1 cellular context compared by ENCODE assay signal in the genomic region with DNA sequence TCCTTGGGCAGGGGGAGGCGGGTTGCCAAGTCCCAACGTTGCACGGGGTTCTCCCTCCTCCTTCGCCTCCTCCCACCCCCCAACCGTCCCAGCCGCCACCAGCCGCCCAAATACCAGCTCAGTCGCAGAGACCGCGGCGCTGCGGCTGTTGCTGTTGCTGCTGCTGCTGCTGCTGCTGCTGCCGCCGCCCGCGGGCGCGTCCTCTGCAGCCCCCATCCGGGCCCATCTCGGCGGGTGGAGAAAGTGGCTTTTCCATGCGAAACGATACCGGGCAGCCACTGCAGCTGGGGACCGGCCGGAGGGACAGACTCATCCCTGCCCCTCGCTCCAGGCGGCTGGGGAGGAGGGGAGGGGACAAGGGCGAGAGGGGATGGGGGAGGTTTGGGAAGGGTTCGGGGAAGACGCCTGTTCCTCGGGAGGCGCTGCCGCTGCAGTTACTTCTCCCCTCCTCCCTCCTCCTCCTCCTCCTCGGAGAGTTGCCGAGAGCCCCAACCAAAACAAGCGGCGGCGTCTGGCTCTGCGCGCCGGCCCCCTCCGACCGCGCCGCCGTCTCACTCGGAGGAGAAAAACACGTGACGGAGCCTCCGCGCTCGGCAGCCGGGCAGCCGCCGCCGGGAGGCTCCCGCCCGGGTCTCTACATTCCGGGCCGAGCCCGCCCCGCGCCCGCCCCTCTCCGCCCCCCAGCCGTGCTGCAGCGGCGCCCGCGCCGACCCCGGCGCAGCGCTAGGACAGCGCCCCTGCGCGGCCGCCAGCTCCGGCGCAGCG.
A peak's percentile ranks its signal among the peaks of the same experiment; 100 is the strongest.
TF ChIP-seq lines count a peak whose summit lies in the region.

A gene with protein sequence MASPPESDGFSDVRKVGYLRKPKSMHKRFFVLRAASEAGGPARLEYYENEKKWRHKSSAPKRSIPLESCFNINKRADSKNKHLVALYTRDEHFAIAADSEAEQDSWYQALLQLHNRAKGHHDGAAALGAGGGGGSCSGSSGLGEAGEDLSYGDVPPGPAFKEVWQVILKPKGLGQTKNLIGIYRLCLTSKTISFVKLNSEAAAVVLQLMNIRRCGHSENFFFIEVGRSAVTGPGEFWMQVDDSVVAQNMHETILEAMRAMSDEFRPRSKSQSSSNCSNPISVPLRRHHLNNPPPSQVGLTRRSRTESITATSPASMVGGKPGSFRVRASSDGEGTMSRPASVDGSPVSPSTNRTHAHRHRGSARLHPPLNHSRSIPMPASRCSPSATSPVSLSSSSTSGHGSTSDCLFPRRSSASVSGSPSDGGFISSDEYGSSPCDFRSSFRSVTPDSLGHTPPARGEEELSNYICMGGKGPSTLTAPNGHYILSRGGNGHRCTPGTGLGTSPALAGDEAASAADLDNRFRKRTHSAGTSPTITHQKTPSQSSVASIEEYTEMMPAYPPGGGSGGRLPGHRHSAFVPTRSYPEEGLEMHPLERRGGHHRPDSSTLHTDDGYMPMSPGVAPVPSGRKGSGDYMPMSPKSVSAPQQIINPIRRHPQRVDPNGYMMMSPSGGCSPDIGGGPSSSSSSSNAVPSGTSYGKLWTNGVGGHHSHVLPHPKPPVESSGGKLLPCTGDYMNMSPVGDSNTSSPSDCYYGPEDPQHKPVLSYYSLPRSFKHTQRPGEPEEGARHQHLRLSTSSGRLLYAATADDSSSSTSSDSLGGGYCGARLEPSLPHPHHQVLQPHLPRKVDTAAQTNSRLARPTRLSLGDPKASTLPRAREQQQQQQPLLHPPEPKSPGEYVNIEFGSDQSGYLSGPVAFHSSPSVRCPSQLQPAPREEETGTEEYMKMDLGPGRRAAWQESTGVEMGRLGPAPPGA (N-terminal part only) (minus strand): TSS at position 610 of the 765 bp plus-strand sequence. CDS start 1,082 bp downstream, outside the sequence.

TF ChIP-seq in HepG2, 621 proteins besides CTCF, POLR2A, EP300 and RAD21 (continued from another document and continues in another):
- TF ChIP-seq, protein P1, sequence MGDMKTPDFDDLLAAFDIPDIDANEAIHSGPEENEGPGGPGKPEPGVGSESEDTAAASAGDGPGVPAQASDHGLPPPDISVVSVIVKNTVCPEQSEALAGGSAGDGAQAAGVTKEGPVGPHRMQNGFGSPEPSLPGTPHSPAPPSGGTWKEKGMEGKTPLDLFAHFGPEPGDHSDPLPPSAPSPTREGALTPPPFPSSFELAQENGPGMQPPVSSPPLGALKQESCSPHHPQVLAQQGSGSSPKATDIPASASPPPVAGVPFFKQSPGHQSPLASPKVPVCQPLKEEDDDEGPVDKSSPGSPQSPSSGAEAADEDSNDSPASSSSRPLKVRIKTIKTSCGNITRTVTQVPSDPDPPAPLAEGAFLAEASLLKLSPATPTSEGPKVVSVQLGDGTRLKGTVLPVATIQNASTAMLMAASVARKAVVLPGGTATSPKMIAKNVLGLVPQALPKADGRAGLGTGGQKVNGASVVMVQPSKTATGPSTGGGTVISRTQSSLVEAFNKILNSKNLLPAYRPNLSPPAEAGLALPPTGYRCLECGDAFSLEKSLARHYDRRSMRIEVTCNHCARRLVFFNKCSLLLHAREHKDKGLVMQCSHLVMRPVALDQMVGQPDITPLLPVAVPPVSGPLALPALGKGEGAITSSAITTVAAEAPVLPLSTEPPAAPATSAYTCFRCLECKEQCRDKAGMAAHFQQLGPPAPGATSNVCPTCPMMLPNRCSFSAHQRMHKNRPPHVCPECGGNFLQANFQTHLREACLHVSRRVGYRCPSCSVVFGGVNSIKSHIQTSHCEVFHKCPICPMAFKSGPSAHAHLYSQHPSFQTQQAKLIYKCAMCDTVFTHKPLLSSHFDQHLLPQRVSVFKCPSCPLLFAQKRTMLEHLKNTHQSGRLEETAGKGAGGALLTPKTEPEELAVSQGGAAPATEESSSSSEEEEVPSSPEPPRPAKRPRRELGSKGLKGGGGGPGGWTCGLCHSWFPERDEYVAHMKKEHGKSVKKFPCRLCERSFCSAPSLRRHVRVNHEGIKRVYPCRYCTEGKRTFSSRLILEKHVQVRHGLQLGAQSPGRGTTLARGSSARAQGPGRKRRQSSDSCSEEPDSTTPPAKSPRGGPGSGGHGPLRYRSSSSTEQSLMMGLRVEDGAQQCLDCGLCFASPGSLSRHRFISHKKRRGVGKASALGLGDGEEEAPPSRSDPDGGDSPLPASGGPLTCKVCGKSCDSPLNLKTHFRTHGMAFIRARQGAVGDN (CRISPR knock-in tag; IDR thresholded peaks at IDR 0.05), result peak; percentile 85
- TF ChIP-seq BHLHE40 (IDR thresholded peaks at IDR 0.05; ENCODE audit: low read length) (peak; percentile 80), SRY (CRISPR knock-in tag; IDR thresholded peaks at IDR 0.05) (0 out of 2 replicates have a peak, but pooled peaks have one; percentile 37), ZNF629 (CRISPR knock-in tag; conservative IDR thresholded peaks at IDR 0.05) (no peak), EEA1 (CRISPR knock-in tag; IDR thresholded peaks at IDR 0.05; ENCODE audit: borderline replicate concordance) (no peak), HOXD1 (CRISPR knock-in tag; IDR thresholded peaks at IDR 0.05) (0 out of 2 replicates have a peak, but pooled peaks have one; percentile 37), NFE2L1 (CRISPR knock-in tag; IDR thresholded peaks at IDR 0.05; ENCODE audit: borderline replicate concordance) (no peak), ZNF432 (CRISPR knock-in tag; IDR thresholded peaks at IDR 0.05; ENCODE audit: borderline replicate concordance) (no peak), ZNF678 (CRISPR knock-in tag; IDR thresholded peaks at IDR 0.05) (peak; percentile 53; the same call in 1 of the 2 replicates), ZZZ3 (CRISPR knock-in tag; IDR thresholded peaks at IDR 0.05; ENCODE audit: borderline replicate concordance) (no peak), MIER2 (CRISPR knock-in tag; IDR thresholded peaks at IDR 0.05) (no peak), ELF3 (CRISPR knock-in tag; IDR thresholded peaks at IDR 0.05) (no peak), CREB1 (IDR thresholded peaks at IDR 0.05) (no peak), CREB1 (CRISPR knock-in tag; IDR thresholded peaks at IDR 0.05) (no peak), ZSCAN25 (CRISPR knock-in tag; IDR thresholded peaks at IDR 0.05) (peak; percentile 53; the same call in 1 of the 2 replicates), DMAP1 (CRISPR knock-in tag; IDR thresholded peaks at IDR 0.05) (peak; percentile 27; the same call in 1 of the 2 replicates), ZBTB21 (CRISPR knock-in tag; IDR thresholded peaks at IDR 0.05) (no peak)
- TF ChIP-seq, protein P2, sequence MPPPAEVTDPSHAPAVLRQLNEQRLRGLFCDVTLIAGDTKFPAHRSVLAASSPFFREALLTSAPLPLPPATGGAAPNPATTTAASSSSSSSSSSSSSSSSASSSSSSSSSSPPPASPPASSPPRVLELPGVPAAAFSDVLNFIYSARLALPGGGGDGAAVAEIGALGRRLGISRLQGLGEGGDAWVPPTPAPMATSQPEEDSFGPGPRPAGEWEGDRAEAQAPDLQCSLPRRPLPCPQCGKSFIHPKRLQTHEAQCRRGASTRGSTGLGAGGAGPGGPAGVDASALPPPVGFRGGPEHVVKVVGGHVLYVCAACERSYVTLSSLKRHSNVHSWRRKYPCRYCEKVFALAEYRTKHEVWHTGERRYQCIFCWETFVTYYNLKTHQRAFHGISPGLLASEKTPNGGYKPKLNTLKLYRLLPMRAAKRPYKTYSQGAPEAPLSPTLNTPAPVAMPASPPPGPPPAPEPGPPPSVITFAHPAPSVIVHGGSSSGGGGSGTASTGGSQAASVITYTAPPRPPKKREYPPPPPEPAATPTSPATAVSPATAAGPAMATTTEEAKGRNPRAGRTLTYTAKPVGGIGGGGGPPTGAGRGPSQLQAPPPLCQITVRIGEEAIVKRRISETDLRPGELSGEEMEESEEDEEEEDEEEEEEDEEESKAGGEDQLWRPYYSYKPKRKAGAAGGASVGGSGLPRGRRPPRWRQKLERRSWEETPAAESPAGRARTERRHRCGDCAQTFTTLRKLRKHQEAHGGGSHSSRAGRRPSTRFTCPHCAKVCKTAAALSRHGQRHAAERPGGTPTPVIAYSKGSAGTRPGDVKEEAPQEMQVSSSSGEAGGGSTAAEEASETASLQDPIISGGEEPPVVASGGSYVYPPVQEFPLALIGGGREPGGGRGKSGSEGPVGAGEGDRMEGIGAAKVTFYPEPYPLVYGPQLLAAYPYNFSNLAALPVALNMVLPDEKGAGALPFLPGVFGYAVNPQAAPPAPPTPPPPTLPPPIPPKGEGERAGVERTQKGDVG (CRISPR knock-in tag; IDR thresholded peaks at IDR 0.05; ENCODE audit: borderline replicate concordance), result peak; percentile 64; the same call in 1 of the 2 replicates
- TF ChIP-seq, protein P3, sequence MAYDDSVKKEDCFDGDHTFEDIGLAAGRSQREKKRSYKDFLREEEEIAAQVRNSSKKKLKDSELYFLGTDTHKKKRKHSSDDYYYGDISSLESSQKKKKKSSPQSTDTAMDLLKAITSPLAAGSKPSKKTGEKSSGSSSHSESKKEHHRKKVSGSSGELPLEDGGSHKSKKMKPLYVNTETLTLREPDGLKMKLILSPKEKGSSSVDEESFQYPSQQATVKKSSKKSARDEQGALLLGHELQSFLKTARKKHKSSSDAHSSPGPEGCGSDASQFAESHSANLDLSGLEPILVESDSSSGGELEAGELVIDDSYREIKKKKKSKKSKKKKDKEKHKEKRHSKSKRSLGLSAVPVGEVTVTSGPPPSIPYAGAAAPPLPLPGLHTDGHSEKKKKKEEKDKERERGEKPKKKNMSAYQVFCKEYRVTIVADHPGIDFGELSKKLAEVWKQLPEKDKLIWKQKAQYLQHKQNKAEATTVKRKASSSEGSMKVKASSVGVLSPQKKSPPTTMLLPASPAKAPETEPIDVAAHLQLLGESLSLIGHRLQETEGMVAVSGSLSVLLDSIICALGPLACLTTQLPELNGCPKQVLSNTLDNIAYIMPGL (CRISPR knock-in tag; IDR thresholded peaks at IDR 0.05; ENCODE audit: borderline replicate concordance in 1 of 2, low read depth in 1 of 2), result peak in 1 of 2 experiments; percentile 36; a peak in 2 of 4 replicates
- TF ChIP-seq, protein P4, sequence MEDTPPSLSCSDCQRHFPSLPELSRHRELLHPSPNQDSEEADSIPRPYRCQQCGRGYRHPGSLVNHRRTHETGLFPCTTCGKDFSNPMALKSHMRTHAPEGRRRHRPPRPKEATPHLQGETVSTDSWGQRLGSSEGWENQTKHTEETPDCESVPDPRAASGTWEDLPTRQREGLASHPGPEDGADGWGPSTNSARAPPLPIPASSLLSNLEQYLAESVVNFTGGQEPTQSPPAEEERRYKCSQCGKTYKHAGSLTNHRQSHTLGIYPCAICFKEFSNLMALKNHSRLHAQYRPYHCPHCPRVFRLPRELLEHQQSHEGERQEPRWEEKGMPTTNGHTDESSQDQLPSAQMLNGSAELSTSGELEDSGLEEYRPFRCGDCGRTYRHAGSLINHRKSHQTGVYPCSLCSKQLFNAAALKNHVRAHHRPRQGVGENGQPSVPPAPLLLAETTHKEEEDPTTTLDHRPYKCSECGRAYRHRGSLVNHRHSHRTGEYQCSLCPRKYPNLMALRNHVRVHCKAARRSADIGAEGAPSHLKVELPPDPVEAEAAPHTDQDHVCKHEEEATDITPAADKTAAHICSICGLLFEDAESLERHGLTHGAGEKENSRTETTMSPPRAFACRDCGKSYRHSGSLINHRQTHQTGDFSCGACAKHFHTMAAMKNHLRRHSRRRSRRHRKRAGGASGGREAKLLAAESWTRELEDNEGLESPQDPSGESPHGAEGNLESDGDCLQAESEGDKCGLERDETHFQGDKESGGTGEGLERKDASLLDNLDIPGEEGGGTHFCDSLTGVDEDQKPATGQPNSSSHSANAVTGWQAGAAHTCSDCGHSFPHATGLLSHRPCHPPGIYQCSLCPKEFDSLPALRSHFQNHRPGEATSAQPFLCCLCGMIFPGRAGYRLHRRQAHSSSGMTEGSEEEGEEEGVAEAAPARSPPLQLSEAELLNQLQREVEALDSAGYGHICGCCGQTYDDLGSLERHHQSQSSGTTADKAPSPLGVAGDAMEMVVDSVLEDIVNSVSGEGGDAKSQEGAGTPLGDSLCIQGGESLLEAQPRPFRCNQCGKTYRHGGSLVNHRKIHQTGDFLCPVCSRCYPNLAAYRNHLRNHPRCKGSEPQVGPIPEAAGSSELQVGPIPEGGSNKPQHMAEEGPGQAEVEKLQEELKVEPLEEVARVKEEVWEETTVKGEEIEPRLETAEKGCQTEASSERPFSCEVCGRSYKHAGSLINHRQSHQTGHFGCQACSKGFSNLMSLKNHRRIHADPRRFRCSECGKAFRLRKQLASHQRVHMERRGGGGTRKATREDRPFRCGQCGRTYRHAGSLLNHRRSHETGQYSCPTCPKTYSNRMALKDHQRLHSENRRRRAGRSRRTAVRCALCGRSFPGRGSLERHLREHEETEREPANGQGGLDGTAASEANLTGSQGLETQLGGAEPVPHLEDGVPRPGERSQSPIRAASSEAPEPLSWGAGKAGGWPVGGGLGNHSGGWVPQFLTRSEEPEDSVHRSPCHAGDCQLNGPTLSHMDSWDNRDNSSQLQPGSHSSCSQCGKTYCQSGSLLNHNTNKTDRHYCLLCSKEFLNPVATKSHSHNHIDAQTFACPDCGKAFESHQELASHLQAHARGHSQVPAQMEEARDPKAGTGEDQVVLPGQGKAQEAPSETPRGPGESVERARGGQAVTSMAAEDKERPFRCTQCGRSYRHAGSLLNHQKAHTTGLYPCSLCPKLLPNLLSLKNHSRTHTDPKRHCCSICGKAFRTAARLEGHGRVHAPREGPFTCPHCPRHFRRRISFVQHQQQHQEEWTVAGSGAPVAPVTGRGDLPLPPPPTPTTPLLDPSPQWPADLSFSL (CRISPR knock-in tag; IDR thresholded peaks at IDR 0.05), result peak; percentile 29; the same call in 1 of the 2 replicates
- TF ChIP-seq, protein P5, sequence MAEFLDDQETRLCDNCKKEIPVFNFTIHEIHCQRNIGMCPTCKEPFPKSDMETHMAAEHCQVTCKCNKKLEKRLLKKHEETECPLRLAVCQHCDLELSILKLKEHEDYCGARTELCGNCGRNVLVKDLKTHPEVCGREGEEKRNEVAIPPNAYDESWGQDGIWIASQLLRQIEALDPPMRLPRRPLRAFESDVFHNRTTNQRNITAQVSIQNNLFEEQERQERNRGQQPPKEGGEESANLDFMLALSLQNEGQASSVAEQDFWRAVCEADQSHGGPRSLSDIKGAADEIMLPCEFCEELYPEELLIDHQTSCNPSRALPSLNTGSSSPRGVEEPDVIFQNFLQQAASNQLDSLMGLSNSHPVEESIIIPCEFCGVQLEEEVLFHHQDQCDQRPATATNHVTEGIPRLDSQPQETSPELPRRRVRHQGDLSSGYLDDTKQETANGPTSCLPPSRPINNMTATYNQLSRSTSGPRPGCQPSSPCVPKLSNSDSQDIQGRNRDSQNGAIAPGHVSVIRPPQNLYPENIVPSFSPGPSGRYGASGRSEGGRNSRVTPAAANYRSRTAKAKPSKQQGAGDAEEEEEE (CRISPR knock-in tag; IDR thresholded peaks at IDR 0.05; ENCODE audit: borderline replicate concordance), result no peak
- TF ChIP-seq, protein P6, sequence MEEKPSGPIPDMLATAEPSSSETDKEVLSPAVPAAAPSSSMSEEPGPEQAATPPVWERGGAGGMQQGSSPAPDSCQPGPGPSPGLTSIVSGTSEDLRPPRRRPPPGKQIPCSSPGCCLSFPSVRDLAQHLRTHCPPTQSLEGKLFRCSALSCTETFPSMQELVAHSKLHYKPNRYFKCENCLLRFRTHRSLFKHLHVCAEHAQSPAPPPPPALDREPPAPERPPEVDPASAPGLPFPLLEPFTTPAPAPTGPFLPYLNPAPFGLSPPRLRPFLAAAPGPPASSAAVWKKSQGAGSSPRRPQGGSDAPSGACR (CRISPR knock-in tag; IDR thresholded peaks at IDR 0.05), result peak; percentile 71; the same call in 1 of the 2 replicates
- TF ChIP-seq, protein P7, sequence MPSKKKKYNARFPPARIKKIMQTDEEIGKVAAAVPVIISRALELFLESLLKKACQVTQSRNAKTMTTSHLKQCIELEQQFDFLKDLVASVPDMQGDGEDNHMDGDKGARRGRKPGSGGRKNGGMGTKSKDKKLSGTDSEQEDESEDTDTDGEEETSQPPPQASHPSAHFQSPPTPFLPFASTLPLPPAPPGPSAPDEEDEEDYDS (CRISPR knock-in tag; IDR thresholded peaks at IDR 0.05), result no peak
